16 cellular contexts compared by ENCODE assay signal in genomic region chr5:5304361-5305035, GRCh38.
DNase-seq lines count a peak whose midpoint lies in the region; ATAC-seq, FAIRE-seq and TF ChIP-seq lines count a peak whose summit lies in the region.
"Had no signal": no experiment of that assay in that cellular context is flagged by ENCODE, and none has a peak within 500 bp of the region (broad histone marks: within the 10 kb centered on the region; RNA-seq: fewer than 3 reads in every experiment).

No MANE protein-coding gene starts in this region.

- H3K9me3 ChIP-seq in H1 (ENCODE audit: insufficient read depth in 2 of 2, low read depth in 1 of 2, low read length in 1 of 2) (peaks cover 3 to 7% of the 10 kb centered on the region in 2 experiments; a peak in 3 of 4 replicates), psoas muscle (no peaks in the 10 kb centered on the region)

- no peaks in the 10 kb centered on the region for H3K79me1 ChIP-seq in H1 (ENCODE audit: low read depth, low read length)

- H2BK5ac ChIP-seq in H1 (ENCODE audit: low read depth, low read length) = no peak overlapping the region

- no peak overlapping the region for H3K4ac ChIP-seq in H1 (replicated peaks; ENCODE audit: insufficient read length, low read depth, low read length)

- DNase-seq in NCI-H510A treated with DMSO at 0.1 percent for 48 hours (lab: John Stamatoyannopoulos, UW) (peak; percentile 6), NCI-H510A (lab: John Stamatoyannopoulos, UW) (no peak), NCI-H187 treated with DMSO at 0.1 percent for 48 hours (lab: John Stamatoyannopoulos, UW) (peak; percentile 15), H1 (ENCODE audit: low read depth in 1 of 2, low spot score in 2 of 2) (no peak), psoas muscle (no peak)
- no peak for DNase-seq in activated CD4-positive, alpha-beta T cell treated with anti-CD3 and anti-CD28 coated beads, Interleukin-2, amount 50 U/mL, for 48 hours
- DNase-seq in stimulated activated CD4-positive, alpha-beta T cell treated with anti-CD3 and anti-CD28 coated beads, Interleukin-4, amount 100 ng/mL, for 1 hour = no peak
- DNase-seq: ACHN; CD4-positive, alpha-beta T cell; foreskin melanocyte; GDM1; naive thymus-derived CD4-positive, alpha-beta T cell; NCI-H2081; Right ventricle myocardium superior; stomach had no signal

- peaks cover 0 to 2% (median 0%) of the 10 kb centered on the region in 4 experiments; a peak in 3 of 7 replicates for H3K4me1 ChIP-seq in H1 (replicated peaks in 1 of 4; ENCODE audit: control insufficient read depth in 3 of 4, insufficient read depth in 4 of 4, low read length in 3 of 4)
- H3K4me1 ChIP-seq in psoas muscle = no peaks in the 10 kb centered on the region
- H3K4me1 ChIP-seq: stomach had no signal

- no peak for TF ChIP-seq EP300 in H1 (IDR thresholded peaks at IDR 0.05; ENCODE audit: borderline replicate concordance in 1 of 2, low read depth in 2 of 2, low read length in 2 of 2)

- H2AFZ ChIP-seq in H1 (ENCODE audit: low read length) = no peak overlapping the region

- no peak overlapping the region for H3K9ac ChIP-seq in H1 (replicated peaks in 1 of 4; ENCODE audit: extremely low read depth in 1 of 4, low read depth in 3 of 4, low read length in 3 of 4)

- H3K4me2 ChIP-seq in H1 (ENCODE audit: insufficient read depth in 1 of 2, low read depth in 2 of 2, low read length in 2 of 2) = no peak overlapping the region

- 91% methylated on average over 10 of the region's 10 CpGs; no CpG with 5 or more reads in 1 of the 2 experiments for WGBS in H1 (ENCODE audit: extremely low coverage in 1 of 2, insufficient coverage in 1 of 2, insufficient read length in 1 of 2, insufficient replicate concordance in 2 of 2, low coverage in 1 of 2, low lambda C conversion rate in 2 of 2, missing lambda C conversion rate in 1 of 2), 2 experiments
- WGBS in psoas muscle, 3 donors = 16 to 27% (median 19%) methylated on average over 10 of the region's 10 CpGs

- H3K18ac ChIP-seq in H1 (ENCODE audit: extremely low read depth, low read length) = no peak overlapping the region

- H3K79me2 ChIP-seq in H1 (ENCODE audit: control insufficient read depth in 1 of 2, insufficient read depth in 2 of 2, low read length in 2 of 2) = no peaks in the 10 kb centered on the region

- TF ChIP-seq CTCF in H1 (IDR thresholded peaks at IDR 0.05; ENCODE audit: control extremely low read depth in 1 of 3, insufficient read depth in 1 of 3, low read depth in 1 of 3, low read length in 3 of 3) (no peak), psoas muscle (IDR thresholded peaks at IDR 0.05) (no peak)

- H4K8ac ChIP-seq in H1 (ENCODE audit: extremely low read depth, insufficient read depth, low read length) = no peak overlapping the region

- H3K14ac ChIP-seq in H1 (ENCODE audit: insufficient read length) = no peak overlapping the region

- intact Hi-C loops in psoas muscle (cut with DNase I) = no loop called here

- no peak overlapping the region for H2BK12ac ChIP-seq in H1 (ENCODE audit: low read depth, low read length)

- no peak overlapping the region for H2AK5ac ChIP-seq in H1 (ENCODE audit: low read depth, low read length)

- H3K23ac ChIP-seq in H1 (ENCODE audit: insufficient read length) = no peak overlapping the region

- H2BK20ac ChIP-seq in H1 (ENCODE audit: low read length) = no peak overlapping the region

- no peaks in the 10 kb centered on the region for H4K20me1 ChIP-seq in H1 (replicated peaks in 1 of 2; ENCODE audit: control insufficient read depth in 1 of 2, insufficient read depth in 2 of 2, low read length in 2 of 2)

- H3K56ac ChIP-seq in H1 (replicated peaks; ENCODE audit: insufficient read length, low read depth, low read length) = peak overlapping the region; percentile 99

- H3K36me3 ChIP-seq in H1 (ENCODE audit: control insufficient read depth in 2 of 4, insufficient read depth in 4 of 4, low read length in 3 of 4) = no peaks in the 10 kb centered on the region; a peak in 1 of 8 replicates
- no peaks in the 10 kb centered on the region for H3K36me3 ChIP-seq in psoas muscle (ENCODE audit: insufficient read depth in 1 of 2, low read depth in 1 of 2)
- H3K36me3 ChIP-seq: stomach had no signal

- H3K23me2 ChIP-seq in H1 (ENCODE audit: low read depth, low read length) = peaks cover 8% of the 10 kb centered on the region; the same call in 1 of the 2 replicates

- TF ChIP-seq RAD21 in H1 (IDR thresholded peaks at IDR 0.05 in 1 of 2, conservative IDR thresholded peaks at IDR 0.05 in 1 of 2; ENCODE audit: low read depth in 2 of 2, low read length in 2 of 2) = no peak

- CTCF ChIA-PET in H1 (lab: Charles Lee; ENCODE audit: partially characterized antibody) = interaction anchor here (0.8 to 1.6 kb wide), 3 partner anchors 9 to 12 kb away, joined by 3 to 9 read pairs (median 3); no protein-coding TSS in a partner anchor

- H3K27me3 ChIP-seq in H1 (replicated peaks in 1 of 4; ENCODE audit: control insufficient read depth in 3 of 4, extremely low read depth in 1 of 4, insufficient read depth in 3 of 4, low read length in 3 of 4) (no peaks in the 10 kb centered on the region), psoas muscle (ENCODE audit: insufficient read depth in 3 of 3, low read length in 2 of 3) (no peaks in the 10 kb centered on the region)
- H3K27me3 ChIP-seq: stomach had no signal

- H2BK120ac ChIP-seq in H1 (replicated peaks; ENCODE audit: low read depth, low read length) = no peak overlapping the region

- H3K4me3 ChIP-seq in H1 (ENCODE audit: extremely low read depth in 1 of 4, insufficient read depth in 2 of 4, low read depth in 3 of 4, low read length in 4 of 4) = no peak overlapping the region
- H3K4me3 ChIP-seq in psoas muscle = peak overlapping the region; percentile 15
- H3K4me3 ChIP-seq: stomach had no signal

- no peak overlapping the region for H3K27ac ChIP-seq in H1 (ENCODE audit: low read depth, low read length)
- H3K27ac ChIP-seq in psoas muscle = no peak overlapping the region
- H3K27ac ChIP-seq: stomach had no signal

- no peak overlapping the region for H4K91ac ChIP-seq in H1 (replicated peaks; ENCODE audit: insufficient read length, low read length)

- no peak for TF ChIP-seq POLR2A in H1 (IDR thresholded peaks at IDR 0.05; ENCODE audit: control extremely low read depth in 1 of 2, low read depth in 2 of 2, low read length in 2 of 2)

- no peak overlapping the region for H4K5ac ChIP-seq in H1 (ENCODE audit: insufficient read length, low read depth, low read length)

- POLR2A ChIA-PET in H1 (lab: Charles Lee; ENCODE audit: partially characterized antibody) = interaction anchor here (1.5 kb wide), 1 partner anchor 17 kb away, joined by 4 read pairs; no protein-coding TSS in a partner anchor

- H2BK15ac ChIP-seq in H1 (ENCODE audit: low read length) = peak overlapping the region; percentile 40; the same call in 1 of the 2 replicates

- no peak for FAIRE-seq in H1 (lab: Jason Lieb, UNC)

- ATAC-seq in psoas muscle (peak in 2 of 4 donors; percentile 31 to 48), HG03432 (IDR thresholded peaks at IDR 0.05; ENCODE audit: unreplicated experiment) (no peak)
- ATAC-seq: naive thymus-derived CD4-positive, alpha-beta T cell had no signal

TF ChIP-seq in H1, 55 proteins besides CTCF, POLR2A, EP300 and RAD21:
- TF ChIP-seq SRF (IDR thresholded peaks at IDR 0.05; ENCODE audit: low read depth, low read length) = no peak
- no peak for TF ChIP-seq CTBP2 (IDR thresholded peaks at IDR 0.05; ENCODE audit: borderline replicate concordance, insufficient read depth, insufficient read length, low read length)
- no peak for TF ChIP-seq JUN (IDR thresholded peaks at IDR 0.05; ENCODE audit: low read depth, low read length)

Comparison
In these comparisons a context has a peak if more than half of its experiments do, and no peak if none do; other contexts are left out.
1. DNase-seq: peak in NCI-H510A treated with DMSO at 0.1 percent for 48 hours (single experiment) and NCI-H187 treated with DMSO at 0.1 percent for 48 hours (single experiment); none in NCI-H510A (single experiment), H1 (0 of 2), psoas muscle (0 of 2), activated CD4-positive, alpha-beta T cell treated with anti-CD3 and anti-CD28 coated beads, Interleukin-2, amount 50 U/mL, for 48 hours (0 of 2) and stimulated activated CD4-positive, alpha-beta T cell treated with anti-CD3 and anti-CD28 coated beads, Interleukin-4, amount 100 ng/mL, for 1 hour (single experiment).